ENCODE assay signal across 1 cellular context in the genomic region with DNA sequence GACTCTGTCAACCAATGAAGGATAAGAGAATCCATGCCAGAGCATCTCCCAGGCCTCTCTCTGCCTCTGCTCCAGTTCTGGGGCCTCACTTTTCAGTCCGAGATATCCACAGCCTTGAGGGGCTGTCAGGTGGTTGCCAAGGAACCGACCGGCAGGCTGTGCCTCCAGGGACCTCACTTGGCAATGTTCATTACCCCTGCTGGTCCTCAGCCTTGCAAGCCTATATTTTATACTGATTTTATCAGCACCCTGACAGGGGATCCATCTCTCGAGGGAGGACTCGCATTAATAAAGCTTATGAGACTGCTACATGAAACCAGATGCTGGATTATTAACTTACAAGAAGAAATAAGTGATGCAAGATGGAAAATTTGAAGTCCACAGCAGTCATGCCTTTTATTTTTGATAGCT.
TF ChIP-seq lines count a peak whose summit lies in the region.

No MANE protein-coding gene starts in this region.

TF ChIP-seq in SK-N-SH, 30 proteins besides CTCF, POLR2A, EP300 and RAD21 (continued from another document):
- TF ChIP-seq MXI1 (IDR thresholded peaks at IDR 0.05; ENCODE audit: low read depth, low read length) = peak; percentile 63; the same call in 1 of the 2 replicates
- TF ChIP-seq GATA2 (CRISPR knock-in tag; IDR thresholded peaks at IDR 0.05) = peak; percentile 93
- no peak for TF ChIP-seq NFIC (IDR thresholded peaks at IDR 0.05; ENCODE audit: borderline replicate concordance)
- TF ChIP-seq SMC3 (IDR thresholded peaks at IDR 0.05; ENCODE audit: low read depth, low read length) = no peak
- TF ChIP-seq, protein P1, sequence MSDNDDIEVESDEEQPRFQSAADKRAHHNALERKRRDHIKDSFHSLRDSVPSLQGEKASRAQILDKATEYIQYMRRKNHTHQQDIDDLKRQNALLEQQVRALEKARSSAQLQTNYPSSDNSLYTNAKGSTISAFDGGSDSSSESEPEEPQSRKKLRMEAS (IDR thresholded peaks at IDR 0.05; ENCODE audit: low read depth) = no peak
- no peak for TF ChIP-seq RXRA (IDR thresholded peaks at IDR 0.05; ENCODE audit: borderline replicate concordance, low read depth)
- no peak for TF ChIP-seq POLR2AphosphoS5 (IDR thresholded peaks at IDR 0.05; ENCODE audit: low read depth, low read length)
- TF ChIP-seq, protein P2, sequence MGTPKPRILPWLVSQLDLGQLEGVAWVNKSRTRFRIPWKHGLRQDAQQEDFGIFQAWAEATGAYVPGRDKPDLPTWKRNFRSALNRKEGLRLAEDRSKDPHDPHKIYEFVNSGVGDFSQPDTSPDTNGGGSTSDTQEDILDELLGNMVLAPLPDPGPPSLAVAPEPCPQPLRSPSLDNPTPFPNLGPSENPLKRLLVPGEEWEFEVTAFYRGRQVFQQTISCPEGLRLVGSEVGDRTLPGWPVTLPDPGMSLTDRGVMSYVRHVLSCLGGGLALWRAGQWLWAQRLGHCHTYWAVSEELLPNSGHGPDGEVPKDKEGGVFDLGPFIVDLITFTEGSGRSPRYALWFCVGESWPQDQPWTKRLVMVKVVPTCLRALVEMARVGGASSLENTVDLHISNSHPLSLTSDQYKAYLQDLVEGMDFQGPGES (IDR thresholded peaks at IDR 0.05; ENCODE audit: low read depth, low read length) = no peak
- peak; percentile 12; the same call in 1 of the 2 replicates for TF ChIP-seq TCF12 (IDR thresholded peaks at IDR 0.05)
- TF ChIP-seq NRF1 (IDR thresholded peaks at IDR 0.05; ENCODE audit: low read depth, low read length) = no peak
- TF ChIP-seq, protein P3, sequence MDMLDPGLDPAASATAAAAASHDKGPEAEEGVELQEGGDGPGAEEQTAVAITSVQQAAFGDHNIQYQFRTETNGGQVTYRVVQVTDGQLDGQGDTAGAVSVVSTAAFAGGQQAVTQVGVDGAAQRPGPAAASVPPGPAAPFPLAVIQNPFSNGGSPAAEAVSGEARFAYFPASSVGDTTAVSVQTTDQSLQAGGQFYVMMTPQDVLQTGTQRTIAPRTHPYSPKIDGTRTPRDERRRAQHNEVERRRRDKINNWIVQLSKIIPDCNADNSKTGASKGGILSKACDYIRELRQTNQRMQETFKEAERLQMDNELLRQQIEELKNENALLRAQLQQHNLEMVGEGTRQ (IDR thresholded peaks at IDR 0.05; ENCODE audit: borderline replicate concordance, low read depth, low read length) = no peak
- TF ChIP-seq, protein P4, sequence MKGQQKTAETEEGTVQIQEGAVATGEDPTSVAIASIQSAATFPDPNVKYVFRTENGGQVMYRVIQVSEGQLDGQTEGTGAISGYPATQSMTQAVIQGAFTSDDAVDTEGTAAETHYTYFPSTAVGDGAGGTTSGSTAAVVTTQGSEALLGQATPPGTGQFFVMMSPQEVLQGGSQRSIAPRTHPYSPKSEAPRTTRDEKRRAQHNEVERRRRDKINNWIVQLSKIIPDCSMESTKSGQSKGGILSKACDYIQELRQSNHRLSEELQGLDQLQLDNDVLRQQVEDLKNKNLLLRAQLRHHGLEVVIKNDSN (IDR thresholded peaks at IDR 0.05; ENCODE audit: borderline replicate concordance, low read depth) = no peak
